Comparison of ENCODE assay signal across 12 cellular contexts in the genomic region with DNA sequence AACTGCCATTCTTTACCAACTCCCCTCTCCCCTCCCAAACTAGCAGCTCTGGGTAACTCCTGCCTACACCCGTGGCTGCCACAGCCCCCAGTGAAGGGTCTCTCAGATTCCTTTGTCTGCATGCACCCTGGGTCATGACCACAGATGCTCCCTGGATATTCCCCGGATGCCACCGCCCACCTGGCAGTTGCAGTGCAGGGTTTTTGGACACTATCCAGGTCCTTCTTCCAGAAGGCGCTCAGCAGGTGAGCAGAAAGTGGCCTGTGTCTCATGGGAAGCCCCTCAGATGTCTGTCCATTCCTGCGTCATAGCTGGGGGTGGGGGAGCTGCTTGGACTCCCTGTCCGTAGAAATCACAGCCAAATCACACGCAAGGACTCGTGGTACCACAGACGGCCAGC. TPM values are rescaled to one million over a fixed set of nuclear protein-coding genes. Genes with fewer than 3 reads are reported as not detected.
DNase-seq lines count a peak whose midpoint lies in the region; ATAC-seq and TF ChIP-seq lines count a peak whose summit lies in the region.
"Had no signal": no experiment of that assay in that cellular context is flagged by ENCODE, and none has a peak within 500 bp of the region (broad histone marks: within the 10 kb centered on the region; RNA-seq: fewer than 3 reads in every experiment).

No MANE protein-coding gene starts in this region.

- H3K4me1 Mint-ChIP-seq in T-helper 1 cell treated with Interleukin-12 subunit alpha and Interleukin-12 subunit beta and Interleukin-4 antibody, amounts not matched to agents 30 μg/mL and 1 μg/mL, for 36 hours (ENCODE audit: low read depth) = peaks cover 38% of the 10 kb centered on the region
- peaks cover 81% of the 10 kb centered on the region for H3K4me1 Mint-ChIP-seq in HFFc6 (ENCODE audit: low read depth)

- peaks cover 1% of the 10 kb centered on the region for H3K36me3 Mint-ChIP-seq in T-helper 1 cell treated with Interleukin-12 subunit alpha and Interleukin-12 subunit beta and Interleukin-4 antibody, amounts not matched to agents 30 μg/mL and 1 μg/mL, for 36 hours (ENCODE audit: low read depth)
- peaks cover 4% of the 10 kb centered on the region; the same call in 1 of the 2 replicates for H3K36me3 Mint-ChIP-seq in HFFc6 (ENCODE audit: low read depth)
- H3K36me3 Mint-ChIP-seq: activated CD8-positive, alpha-beta memory T cell treated with anti-CD3 and anti-CD28 coated beads, Interleukin-2, amount 10 ng/mL, durations not matched to agents 7 days and 5 days; activated naive CD4-positive, alpha-beta T cell treated with anti-CD3 and anti-CD28 coated beads, Interleukin-2, amount 50 U/mL, for 72 hours had no signal

- TF ChIP-seq CTCF in HFFc6 (IDR thresholded peaks at IDR 0.05) (no peak), RWPE2 (IDR thresholded peaks at IDR 0.05; ENCODE audit: poor library complexity, severe bottlenecking) (no peak), neutrophil (IDR thresholded peaks at IDR 0.05) (no peak)

- H3K36me3 ChIP-seq in RWPE2 (ENCODE audit: low read depth) (no peaks in the 10 kb centered on the region), neutrophil (no peaks in the 10 kb centered on the region)
- H3K36me3 ChIP-seq: SJCRH30 had no signal

- H3K27ac ChIP-seq in RWPE2 (ENCODE audit: poor library complexity, severe bottlenecking) (peak overlapping the region; percentile 16), neutrophil (peak overlapping the region; percentile 65)
- H3K27ac ChIP-seq: SJCRH30, testis had no signal

- H3K27ac Mint-ChIP-seq in T-helper 1 cell treated with Interleukin-12 subunit alpha and Interleukin-12 subunit beta and Interleukin-4 antibody, amounts not matched to agents 30 μg/mL and 1 μg/mL, for 36 hours = peak overlapping the region; percentile 59
- peak overlapping the region; percentile 51; the same call in 1 of the 2 replicates for H3K27ac Mint-ChIP-seq in HFFc6
- H3K27ac Mint-ChIP-seq: activated CD8-positive, alpha-beta memory T cell treated with anti-CD3 and anti-CD28 coated beads, Interleukin-2, amount 10 ng/mL, durations not matched to agents 7 days and 5 days had no signal

- H3K4me3 ChIP-seq in RWPE2 (ENCODE audit: severe bottlenecking) = no peak overlapping the region
- no peak overlapping the region for H3K4me3 ChIP-seq in neutrophil (ENCODE audit: low read depth in 1 of 2, low read length in 1 of 2)
- H3K4me3 ChIP-seq: SJCRH30, testis had no signal

- no peaks in the 10 kb centered on the region for H3K9me3 Mint-ChIP-seq in T-helper 1 cell treated with Interleukin-12 subunit alpha and Interleukin-12 subunit beta and Interleukin-4 antibody, amounts not matched to agents 30 μg/mL and 1 μg/mL, for 36 hours
- no peaks in the 10 kb centered on the region for H3K9me3 Mint-ChIP-seq in HFFc6
- H3K9me3 Mint-ChIP-seq: activated naive CD4-positive, alpha-beta T cell treated with anti-CD3 and anti-CD28 coated beads, Interleukin-2, amount 50 U/mL, for 72 hours had no signal

- ATAC-seq in RWPE2 (ENCODE audit: low read depth) (no peak), HG02571 (IDR thresholded peaks at IDR 0.05; ENCODE audit: unreplicated experiment) (no peak), HG03159 (IDR thresholded peaks at IDR 0.05; ENCODE audit: unreplicated experiment) (no peak), sciatic nerve (no peak)
- ATAC-seq: activated CD8-positive, alpha-beta memory T cell treated with anti-CD3 and anti-CD28 coated beads, Interleukin-2, amount 10 ng/mL, durations not matched to agents 7 days and 5 days; activated naive CD4-positive, alpha-beta T cell treated with anti-CD3 and anti-CD28 coated beads, Interleukin-2, amount 50 U/mL, for 72 hours had no signal

- H3K9me3 ChIP-seq in RWPE2 (ENCODE audit: severe bottlenecking) (no peaks in the 10 kb centered on the region), neutrophil (no peaks in the 10 kb centered on the region)
- H3K9me3 ChIP-seq: SJCRH30, testis had no signal

- H3K4me3 Mint-ChIP-seq in T-helper 1 cell treated with Interleukin-12 subunit alpha and Interleukin-12 subunit beta and Interleukin-4 antibody, amounts not matched to agents 30 μg/mL and 1 μg/mL, for 36 hours = no peak overlapping the region
- no peak overlapping the region for H3K4me3 Mint-ChIP-seq in HFFc6
- H3K4me3 Mint-ChIP-seq: activated CD8-positive, alpha-beta memory T cell treated with anti-CD3 and anti-CD28 coated beads, Interleukin-2, amount 10 ng/mL, durations not matched to agents 7 days and 5 days had no signal

- H3K4me1 ChIP-seq in RWPE2 (ENCODE audit: insufficient read depth, poor library complexity, severe bottlenecking) (peaks cover 56% of the 10 kb centered on the region), neutrophil (ENCODE audit: control insufficient read depth in 1 of 2, insufficient read depth in 1 of 2, low read depth in 1 of 2, low read length in 1 of 2) (peaks cover 89 to 98% of the 10 kb centered on the region in 2 experiments)

- no peaks in the 10 kb centered on the region for H3K27me3 ChIP-seq in RWPE2 (ENCODE audit: insufficient read depth, poor library complexity, severe bottlenecking)
- H3K27me3 ChIP-seq in neutrophil = no peaks in the 10 kb centered on the region
- H3K27me3 ChIP-seq: SJCRH30, testis had no signal

- H3K27me3 Mint-ChIP-seq in T-helper 1 cell treated with Interleukin-12 subunit alpha and Interleukin-12 subunit beta and Interleukin-4 antibody, amounts not matched to agents 30 μg/mL and 1 μg/mL, for 36 hours (ENCODE audit: low read depth) = no peaks in the 10 kb centered on the region
- H3K27me3 Mint-ChIP-seq in HFFc6 (ENCODE audit: insufficient read depth) = no peaks in the 10 kb centered on the region; the same call in none of the 2 replicates
- H3K27me3 Mint-ChIP-seq: activated CD8-positive, alpha-beta memory T cell treated with anti-CD3 and anti-CD28 coated beads, Interleukin-2, amount 10 ng/mL, durations not matched to agents 7 days and 5 days had no signal

- DNase-seq in T-helper 1 cell (no peak), HFFc6 (no peak), RWPE2 (ENCODE audit: low spot score) (no peak), sciatic nerve (ENCODE audit: low spot score) (no peak)
- DNase-seq: activated CD8-positive, alpha-beta memory T cell treated with anti-CD3 and anti-CD28 coated beads, Interleukin-2, amount 10 ng/mL, durations not matched to agents 7 days and 5 days; SJCRH30; testis had no signal

- intact Hi-C loops in sciatic nerve (cut with DNase I) = no loop called here

RNA-seq across cellular contexts. Expression of a gene that starts 38.8 kb away (rescaled TPM):
- 10 to 100 TPM; 15.7 to 17.8 (median 16.4) TPM for total RNA-seq in HFFc6 (2021; fragmentation: NEBNext Ultra II Directional; extraction: Animal tissue kit (Norgen Biotek cat#: 25700))
- total RNA-seq in sciatic nerve = 28.9 TPM

RNA-seq across cellular contexts. Expression of a gene that starts 45.2 kb away (rescaled TPM):
- 1 to 10 TPM; 2.3 to 3.7 (median 3.2) TPM for total RNA-seq in HFFc6 (2021; fragmentation: NEBNext Ultra II Directional; extraction: Animal tissue kit (Norgen Biotek cat#: 25700))
- 112 TPM for total RNA-seq in sciatic nerve

Comparison
In these comparisons a context has a peak if more than half of its experiments do, and no peak if none do; other contexts are left out.
1. RNA of a gene that starts 45.2 kb away (total RNA-seq): 112 TPM in sciatic nerve (single experiment); 2.3 to 3.7 TPM in HFFc6; every median in the first group is over 10 times any median in the second.